Comparison of ENCODE assay signal across 17 cellular contexts in genomic region chr9:89839427-89839826, GRCh38.
"Had no signal": no experiment of that assay in that cellular context is flagged by ENCODE, and none has a peak within 500 bp of the region (broad histone marks: within the 10 kb centered on the region; RNA-seq: fewer than 3 reads in every experiment).

No MANE protein-coding gene starts in this region.

- H3K4me3 Mint-ChIP-seq: activated CD4-positive, alpha-beta memory T cell treated with anti-CD3 and anti-CD28 coated beads for 36 hours; activated naive CD8-positive, alpha-beta T cell treated with anti-CD3 and anti-CD28 coated beads for 36 hours; natural killer cell treated with Interleukin-12 subunit alpha and Interleukin-12 subunit beta and Interleukin-15 and Interleukin-18, amount 100 ng/mL, for 72 hours; stimulated activated naive B cell treated with anti-CD40 and anti-IgM and Interleukin-4, amounts not matched to agents 10 μg/mL and 1 μg/mL and 100 μg/mL, for 72 hours; T-cell had no signal

- H3K36me3 ChIP-seq: gastroesophageal sphincter, heart right ventricle, prostate gland, right lobe of liver, thyroid gland, uterus, WERI-Rb-1 had no signal

- H3K9me3 Mint-ChIP-seq: activated CD4-positive, alpha-beta memory T cell treated with anti-CD3 and anti-CD28 coated beads for 36 hours; activated naive CD8-positive, alpha-beta T cell treated with anti-CD3 and anti-CD28 coated beads for 36 hours; natural killer cell treated with Interleukin-12 subunit alpha and Interleukin-12 subunit beta and Interleukin-15 and Interleukin-18, amount 100 ng/mL, for 72 hours; T-cell had no signal

- H3K27ac Mint-ChIP-seq: activated CD4-positive, alpha-beta memory T cell treated with anti-CD3 and anti-CD28 coated beads for 36 hours; activated naive CD8-positive, alpha-beta T cell treated with anti-CD3 and anti-CD28 coated beads for 36 hours; natural killer cell treated with Interleukin-12 subunit alpha and Interleukin-12 subunit beta and Interleukin-15 and Interleukin-18, amount 100 ng/mL, for 72 hours; stimulated activated naive B cell treated with anti-CD40 and anti-IgM and Interleukin-4, amounts not matched to agents 10 μg/mL and 1 μg/mL and 100 μg/mL, for 72 hours; T-cell had no signal

- H3K4me1 ChIP-seq: uterus had no signal

- H3K36me3 Mint-ChIP-seq: activated CD4-positive, alpha-beta memory T cell treated with anti-CD3 and anti-CD28 coated beads for 36 hours; activated naive CD8-positive, alpha-beta T cell treated with anti-CD3 and anti-CD28 coated beads for 36 hours; natural killer cell treated with Interleukin-12 subunit alpha and Interleukin-12 subunit beta and Interleukin-15 and Interleukin-18, amount 100 ng/mL, for 72 hours; stimulated activated naive B cell treated with anti-CD40 and anti-IgM and Interleukin-4, amounts not matched to agents 10 μg/mL and 1 μg/mL and 100 μg/mL, for 72 hours; T-cell had no signal

- H3K9me3 ChIP-seq: body of pancreas, gastroesophageal sphincter, heart right ventricle, prostate gland, right lobe of liver, thyroid gland, uterus had no signal

- H3K27me3 ChIP-seq: body of pancreas, gastroesophageal sphincter, heart right ventricle, right lobe of liver, thyroid gland, uterus had no signal

- H3K4me1 Mint-ChIP-seq: activated naive CD8-positive, alpha-beta T cell treated with anti-CD3 and anti-CD28 coated beads for 36 hours; stimulated activated naive B cell treated with anti-CD40 and anti-IgM and Interleukin-4, amounts not matched to agents 10 μg/mL and 1 μg/mL and 100 μg/mL, for 72 hours; T-cell had no signal

- ATAC-seq: body of pancreas; gastroesophageal sphincter; natural killer cell treated with Interleukin-12 subunit alpha and Interleukin-12 subunit beta and Interleukin-15 and Interleukin-18, amount 100 ng/mL, for 72 hours; right lobe of liver; stimulated activated naive B cell treated with anti-CD40 and anti-IgM and Interleukin-4, amounts not matched to agents 10 μg/mL and 1 μg/mL and 100 μg/mL, for 72 hours; T-cell had no signal

- H3K27me3 Mint-ChIP-seq: activated CD4-positive, alpha-beta memory T cell treated with anti-CD3 and anti-CD28 coated beads for 36 hours; T-cell had no signal

- H3K4me3 ChIP-seq: body of pancreas, gastroesophageal sphincter, heart right ventricle, prostate gland, right lobe of liver, SK-N-MC, thyroid gland, uterus had no signal

- DNase-seq: activated CD4-positive, alpha-beta memory T cell treated with anti-CD3 and anti-CD28 coated beads for 36 hours; activated effector memory CD4-positive, alpha-beta T cell treated with anti-CD3 and anti-CD28 coated beads, Interleukin-2, amount 50 U/mL, for 16 hours; activated naive CD8-positive, alpha-beta T cell treated with anti-CD3 and anti-CD28 coated beads for 36 hours; activated T-cell treated with anti-CD3 and anti-CD28 coated beads, Interleukin-2, amount 50 U/mL, for 48 hours; body of pancreas; heart right ventricle; mammary epithelial cell; right lobe of liver; stimulated activated naive B cell treated with anti-CD40 and anti-IgM and Interleukin-4, amounts not matched to agents 10 μg/mL and 1 μg/mL and 100 μg/mL, for 72 hours; T-cell; thyroid gland; uterus; WERI-Rb-1 had no signal

- H3K27ac ChIP-seq: body of pancreas, gastroesophageal sphincter, prostate gland, right lobe of liver, SK-N-MC, thyroid gland, uterus, WERI-Rb-1 had no signal
